Comparison of ENCODE assay signal across 13 cellular contexts in the genomic region with DNA sequence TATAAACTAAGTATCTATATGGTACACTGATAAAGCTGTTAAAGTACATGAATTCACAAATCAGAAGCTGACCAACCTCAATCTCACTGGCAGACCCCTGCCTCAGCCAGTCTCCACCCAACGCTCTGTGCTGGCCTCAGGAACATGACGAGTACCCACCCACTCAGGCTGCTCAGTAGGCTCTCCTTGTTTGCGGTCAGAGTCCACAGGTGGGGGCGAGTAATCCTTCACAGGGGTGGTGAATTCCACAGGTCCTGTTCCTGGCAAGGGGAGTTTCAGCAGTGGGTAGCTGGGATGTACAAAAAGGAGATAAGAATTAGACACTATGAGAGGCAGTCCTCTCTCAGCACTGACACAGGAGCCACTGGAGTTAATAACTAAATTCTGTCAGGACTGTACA. TPM values are rescaled to one million over a fixed set of nuclear protein-coding genes. Genes with fewer than 3 reads are reported as not detected.
DNase-seq lines count a peak whose midpoint lies in the region; ATAC-seq and TF ChIP-seq lines count a peak whose summit lies in the region.
"Had no signal": no experiment of that assay in that cellular context is flagged by ENCODE, and none has a peak within 500 bp of the region (broad histone marks: within the 10 kb centered on the region; RNA-seq: fewer than 3 reads in every experiment).

No MANE protein-coding gene starts in this region.

- H3K36me3 Mint-ChIP-seq in endodermal cell (ENCODE audit: low read depth): peaks cover 53% of the 10 kb centered on the region

- H3K27ac ChIP-seq in HEK293 (ENCODE audit: extremely low read depth, low read depth, low read length) (no peak overlapping the region), endodermal cell (ENCODE audit: low read depth, low read length) (no peak overlapping the region), spleen (no peak overlapping the region)

- no peak overlapping the region for H3K9ac ChIP-seq in endodermal cell (ENCODE audit: extremely low read depth, low read length, poor library complexity, severe bottlenecking)

- H3K27me3 Mint-ChIP-seq in endodermal cell (ENCODE audit: insufficient read depth): no peaks in the 10 kb centered on the region

- TF ChIP-seq POLR2A in spleen (IDR thresholded peaks at IDR 0.05): no peak

- no peak overlapping the region for H3K4me3 ChIP-seq in HEK293 (ENCODE audit: low read depth, low read length)
- H3K4me3 ChIP-seq in endodermal cell (ENCODE audit: low read length): no peak overlapping the region
- no peak overlapping the region for H3K4me3 ChIP-seq in spleen

- no peaks in the 10 kb centered on the region for H3K9me3 ChIP-seq in HEK293 (ENCODE audit: control insufficient read depth, insufficient read depth, low read depth, low read length)
- no peaks in the 10 kb centered on the region for H3K9me3 ChIP-seq in endodermal cell (ENCODE audit: control insufficient read depth, low read length)
- no peaks in the 10 kb centered on the region for H3K9me3 ChIP-seq in spleen

- no peak for TF ChIP-seq CTCF in HEK293 (tag by site-specific recombination; IDR thresholded peaks at IDR 0.05)
- no peak for TF ChIP-seq CTCF in endodermal cell (conservative IDR thresholded peaks at IDR 0.05)
- TF ChIP-seq CTCF in spleen (IDR thresholded peaks at IDR 0.05 in 8 of 11, conservative IDR thresholded peaks at IDR 0.05 in 3 of 11): no peak

- H3K4me1 Mint-ChIP-seq in endodermal cell: no peaks in the 10 kb centered on the region

- WGBS in endodermal cell (ENCODE audit: insufficient coverage in 1 of 2, insufficient read length in 1 of 2), 2 experiments: 95% methylated on average over 3 to 4 of the region's 4 CpGs
- 93 to 98% (median 96%) methylated on average over 3 to 4 of the region's 4 CpGs for WGBS in spleen, 5 donors

- no peaks in the 10 kb centered on the region for H3K4me1 ChIP-seq in HEK293 (ENCODE audit: control insufficient read depth, insufficient read depth, low read length)
- no peaks in the 10 kb centered on the region for H3K4me1 ChIP-seq in endodermal cell (ENCODE audit: control insufficient read depth, insufficient read depth, low read length)
- no peaks in the 10 kb centered on the region for H3K4me1 ChIP-seq in spleen

- H3K9me3 Mint-ChIP-seq in endodermal cell: no peaks in the 10 kb centered on the region

- POLR2A ChIA-PET in HEK293 (lab: Yijun Ruan, JAX): no interaction called here

- peaks cover 0 to 69% of the 10 kb centered on the region in 2 experiments; a peak in 2 of 3 replicates for H3K36me3 ChIP-seq in HEK293 (ENCODE audit: control insufficient read depth in 2 of 2, insufficient read depth in 1 of 2, low read length in 2 of 2)
- H3K36me3 ChIP-seq in endodermal cell (ENCODE audit: control insufficient read depth, insufficient read depth, low read length): peaks cover 64% of the 10 kb centered on the region
- H3K36me3 ChIP-seq in spleen: peaks cover 0 to 97% (median 56%) of the 10 kb centered on the region in 6 donors

- DNase-seq in endodermal cell: peak; percentile 20
- peak; percentile 69 for DNase-seq in mesenteric fat pad (ENCODE audit: low spot score)
- DNase-seq in spleen: peak; percentile 24
- no peak for DNase-seq in NOMO-1 treated with dmso at 0.1 percent for 144 hours (lab: John Stamatoyannopoulos, UW; ENCODE audit: unreplicated experiment)
- no peak for DNase-seq in stimulated activated CD4-positive, alpha-beta T cell treated with anti-CD3 and anti-CD28 coated beads, Interleukin-4, amount 100 ng/mL, for 24 hours
- DNase-seq: C1 segment of cervical spinal cord, DMS79, KBM-7, NCI-H1105, NCI-H2081 treated with DMSO at 0.1 percent for 48 hours, Right ventricle myocardium superior had no signal

- no peak for ATAC-seq in GM19452 (IDR thresholded peaks at IDR 0.05; ENCODE audit: unreplicated experiment)

- intact Hi-C loops in spleen (cut with DNase I; ENCODE audit: low total_unique reads): no loop called here

- H3K27ac Mint-ChIP-seq in endodermal cell: no peak overlapping the region

- H3K27me3 ChIP-seq in endodermal cell (ENCODE audit: control insufficient read depth, insufficient read depth, low read length, poor library complexity, severe bottlenecking): no peaks in the 10 kb centered on the region
- no peaks in the 10 kb centered on the region for H3K27me3 ChIP-seq in spleen (replicated peaks in 1 of 7)

- no peak overlapping the region for H3K4me3 Mint-ChIP-seq in endodermal cell

- CTCF ChIA-PET in HEK293 (lab: Yijun Ruan, JAX): interaction anchor here (3.6 kb wide), 1 partner anchor 13 kb away, joined by 18 read pairs; no protein-coding TSS in a partner anchor

TF ChIP-seq in HEK293, 187 proteins besides CTCF, POLR2A, EP300 and RAD21:
- TF ChIP-seq, protein P1, sequence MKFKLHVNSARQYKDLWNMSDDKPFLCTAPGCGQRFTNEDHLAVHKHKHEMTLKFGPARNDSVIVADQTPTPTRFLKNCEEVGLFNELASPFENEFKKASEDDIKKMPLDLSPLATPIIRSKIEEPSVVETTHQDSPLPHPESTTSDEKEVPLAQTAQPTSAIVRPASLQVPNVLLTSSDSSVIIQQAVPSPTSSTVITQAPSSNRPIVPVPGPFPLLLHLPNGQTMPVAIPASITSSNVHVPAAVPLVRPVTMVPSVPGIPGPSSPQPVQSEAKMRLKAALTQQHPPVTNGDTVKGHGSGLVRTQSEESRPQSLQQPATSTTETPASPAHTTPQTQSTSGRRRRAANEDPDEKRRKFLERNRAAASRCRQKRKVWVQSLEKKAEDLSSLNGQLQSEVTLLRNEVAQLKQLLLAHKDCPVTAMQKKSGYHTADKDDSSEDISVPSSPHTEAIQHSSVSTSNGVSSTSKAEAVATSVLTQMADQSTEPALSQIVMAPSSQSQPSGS (tag by site-specific recombination; IDR thresholded peaks at IDR 0.05; ENCODE audit: low read depth): no peak
- TF ChIP-seq ZBTB21 (tag by site-specific recombination; IDR thresholded peaks at IDR 0.05) (no peak), SCRT2 (tag by site-specific recombination; IDR thresholded peaks at IDR 0.05) (peak; percentile 90), ZNF391 (tag by site-specific recombination; IDR thresholded peaks at IDR 0.05; ENCODE audit: borderline replicate concordance, low read depth) (no peak), YY2 (tag by site-specific recombination; IDR thresholded peaks at IDR 0.05) (no peak), ZNF501 (tag by site-specific recombination; IDR thresholded peaks at IDR 0.05) (no peak), MEIS1 (CRISPR knock-in tag; IDR thresholded peaks at IDR 0.05; ENCODE audit: borderline replicate concordance) (no peak), ZNF785 (tag by site-specific recombination; IDR thresholded peaks at IDR 0.05) (no peak), ZNF791 (tag by site-specific recombination; IDR thresholded peaks at IDR 0.05) (no peak), ZNF248 (tag by site-specific recombination; IDR thresholded peaks at IDR 0.05) (no peak), BCL11A (tag by site-specific recombination; IDR thresholded peaks at IDR 0.05; ENCODE audit: low read depth) (no peak), ZNF529 (tag by site-specific recombination; IDR thresholded peaks at IDR 0.05; ENCODE audit: insufficient replicate concordance) (no peak), ZNF670 (tag by site-specific recombination; IDR thresholded peaks at IDR 0.05; ENCODE audit: low read depth) (no peak), HOXA7 (CRISPR knock-in tag; IDR thresholded peaks at IDR 0.05; ENCODE audit: borderline replicate concordance) (no peak), REPIN1 (tag by site-specific recombination; IDR thresholded peaks at IDR 0.05; ENCODE audit: low read depth) (no peak), SCRT1 (tag by site-specific recombination; IDR thresholded peaks at IDR 0.05; ENCODE audit: borderline replicate concordance) (peak; percentile 72)
- TF ChIP-seq, protein P2, sequence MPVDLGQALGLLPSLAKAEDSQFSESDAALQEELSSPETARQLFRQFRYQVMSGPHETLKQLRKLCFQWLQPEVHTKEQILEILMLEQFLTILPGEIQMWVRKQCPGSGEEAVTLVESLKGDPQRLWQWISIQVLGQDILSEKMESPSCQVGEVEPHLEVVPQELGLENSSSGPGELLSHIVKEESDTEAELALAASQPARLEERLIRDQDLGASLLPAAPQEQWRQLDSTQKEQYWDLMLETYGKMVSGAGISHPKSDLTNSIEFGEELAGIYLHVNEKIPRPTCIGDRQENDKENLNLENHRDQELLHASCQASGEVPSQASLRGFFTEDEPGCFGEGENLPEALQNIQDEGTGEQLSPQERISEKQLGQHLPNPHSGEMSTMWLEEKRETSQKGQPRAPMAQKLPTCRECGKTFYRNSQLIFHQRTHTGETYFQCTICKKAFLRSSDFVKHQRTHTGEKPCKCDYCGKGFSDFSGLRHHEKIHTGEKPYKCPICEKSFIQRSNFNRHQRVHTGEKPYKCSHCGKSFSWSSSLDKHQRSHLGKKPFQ (tag by site-specific recombination; IDR thresholded peaks at IDR 0.05): no peak
- TF ChIP-seq, protein P3, sequence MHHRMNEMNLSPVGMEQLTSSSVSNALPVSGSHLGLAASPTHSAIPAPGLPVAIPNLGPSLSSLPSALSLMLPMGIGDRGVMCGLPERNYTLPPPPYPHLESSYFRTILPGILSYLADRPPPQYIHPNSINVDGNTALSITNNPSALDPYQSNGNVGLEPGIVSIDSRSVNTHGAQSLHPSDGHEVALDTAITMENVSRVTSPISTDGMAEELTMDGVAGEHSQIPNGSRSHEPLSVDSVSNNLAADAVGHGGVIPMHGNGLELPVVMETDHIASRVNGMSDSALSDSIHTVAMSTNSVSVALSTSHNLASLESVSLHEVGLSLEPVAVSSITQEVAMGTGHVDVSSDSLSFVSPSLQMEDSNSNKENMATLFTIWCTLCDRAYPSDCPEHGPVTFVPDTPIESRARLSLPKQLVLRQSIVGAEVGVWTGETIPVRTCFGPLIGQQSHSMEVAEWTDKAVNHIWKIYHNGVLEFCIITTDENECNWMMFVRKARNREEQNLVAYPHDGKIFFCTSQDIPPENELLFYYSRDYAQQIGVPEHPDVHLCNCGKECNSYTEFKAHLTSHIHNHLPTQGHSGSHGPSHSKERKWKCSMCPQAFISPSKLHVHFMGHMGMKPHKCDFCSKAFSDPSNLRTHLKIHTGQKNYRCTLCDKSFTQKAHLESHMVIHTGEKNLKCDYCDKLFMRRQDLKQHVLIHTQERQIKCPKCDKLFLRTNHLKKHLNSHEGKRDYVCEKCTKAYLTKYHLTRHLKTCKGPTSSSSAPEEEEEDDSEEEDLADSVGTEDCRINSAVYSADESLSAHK (tag by site-specific recombination; IDR thresholded peaks at IDR 0.05): no peak

RNA-seq across cellular contexts. Expression of a gene that starts 40.9 kb away (rescaled TPM):
- total RNA-seq in endodermal cell: 100 to 1,000 TPM; 103 to 105 TPM
- 75.2 TPM for polyA plus RNA-seq in endodermal cell (2013, experiment 1 of 2)
- polyA plus RNA-seq in endodermal cell (2013, experiment 2 of 2): 61.0 TPM
- total RNA-seq in mesenteric fat pad: 72.8 TPM
- 100 to 1,000 TPM in 3 of 7 donors, 10 to 100 TPM in 4; 70.9 to 116 (median 97.8) TPM for total RNA-seq in spleen
- 10 to 100 TPM; 17.8 to 45.1 (median 29.4) TPM for polyA plus RNA-seq in spleen

RNA-seq across cellular contexts. Expression of a gene that starts 54.0 kb away (rescaled TPM):
- total RNA-seq in endodermal cell: 10 to 100 TPM; 44.2 to 54.1 TPM
- polyA plus RNA-seq in endodermal cell (2013, experiment 1 of 2): 40.5 TPM
- polyA plus RNA-seq in endodermal cell (2013, experiment 2 of 2): 32.4 TPM
- total RNA-seq in mesenteric fat pad: 40.3 TPM
- 100 to 1,000 TPM in 1 of 7 donors, 10 to 100 TPM in 6; 27.8 to 195 (median 49.8) TPM for total RNA-seq in spleen
- polyA plus RNA-seq in spleen: 10 to 100 TPM in 1 of 3 donors, 1 to 10 TPM in 2; 5.0 to 19.1 (median 8.0) TPM

Comparison
In these comparisons a context has a peak if more than half of its experiments do, and no peak if none do; other contexts are left out.
1. DNase-seq: peak in endodermal cell (single experiment), mesenteric fat pad (single experiment) and spleen (single experiment); none in NOMO-1 treated with dmso at 0.1 percent for 144 hours (single experiment) and stimulated activated CD4-positive, alpha-beta T cell treated with anti-CD3 and anti-CD28 coated beads, Interleukin-4, amount 100 ng/mL, for 24 hours (single experiment).